18 cellular contexts compared by ENCODE assay signal in genomic region chr3:182650568-182651128, GRCh38.
"Had no signal": no experiment of that assay in that cellular context is flagged by ENCODE, and none has a peak within 500 bp of the region (broad histone marks: within the 10 kb centered on the region; RNA-seq: fewer than 3 reads in every experiment).

No MANE protein-coding gene starts in this region.

- H3K4me1 ChIP-seq: esophagus muscularis mucosa, lower lobe of right lung, prostate gland, testis, upper lobe of left lung had no signal

- H3K27ac ChIP-seq: coronary artery, esophagus muscularis mucosa, lower lobe of right lung, prostate gland, testis, upper lobe of left lung had no signal

- ATAC-seq: activated CD4-positive, CD25-positive, alpha-beta regulatory T cell treated with anti-CD3 and anti-CD28 coated beads, Interleukin-2, amount 50 U/mL, for 24 hours; activated CD8-positive, alpha-beta T cell treated with anti-CD3 and anti-CD28 coated beads, Interleukin-2, amount 10 ng/mL, durations not matched to agents 7 days and 5 days; left cardiac atrium; lower lobe of right lung; right cardiac atrium had no signal

- H3K36me3 Mint-ChIP-seq: brain, mesothelial cell of epicardium had no signal

- DNase-seq: activated CD4-positive, alpha-beta T cell treated with anti-CD3 and anti-CD28 coated beads, Interleukin-2, amount 10 ng/mL, durations not matched to agents 7 days and 5 days; activated CD8-positive, alpha-beta T cell treated with anti-CD3 and anti-CD28 coated beads, Interleukin-2, amount 10 ng/mL, durations not matched to agents 7 days and 5 days; activated naive CD4-positive, alpha-beta T cell treated with anti-CD3 and anti-CD28 coated beads for 36 hours; activated T-cell treated with anti-CD3 and anti-CD28 coated beads, Interleukin-2, amount 50 U/mL, for 24 hours; central memory CD4-positive, alpha-beta T cell; left cardiac atrium; lower lobe of right lung; right cardiac atrium; T1000; testis; upper lobe of left lung had no signal

- H3K9me3 ChIP-seq: esophagus muscularis mucosa, lower lobe of right lung, prostate gland, testis, upper lobe of left lung had no signal

- H3K27me3 ChIP-seq: esophagus muscularis mucosa, testis, upper lobe of left lung had no signal

- H3K4me1 Mint-ChIP-seq: activated CD4-positive, alpha-beta T cell treated with anti-CD3 and anti-CD28 coated beads, Interleukin-2, amount 10 ng/mL, durations not matched to agents 7 days and 5 days; brain; mesothelial cell of epicardium had no signal

- H3K4me3 Mint-ChIP-seq: activated CD4-positive, alpha-beta T cell treated with anti-CD3 and anti-CD28 coated beads, Interleukin-2, amount 10 ng/mL, durations not matched to agents 7 days and 5 days; activated CD8-positive, alpha-beta T cell treated with anti-CD3 and anti-CD28 coated beads, Interleukin-2, amount 10 ng/mL, durations not matched to agents 7 days and 5 days; activated naive CD4-positive, alpha-beta T cell treated with anti-CD3 and anti-CD28 coated beads for 36 hours; activated T-cell treated with anti-CD3 and anti-CD28 coated beads, Interleukin-2, amount 50 U/mL, for 24 hours; brain; mesothelial cell of epicardium had no signal

- H3K36me3 ChIP-seq: esophagus muscularis mucosa, lower lobe of right lung, prostate gland, upper lobe of left lung had no signal

- H3K27ac Mint-ChIP-seq: activated CD4-positive, alpha-beta T cell treated with anti-CD3 and anti-CD28 coated beads, Interleukin-2, amount 10 ng/mL, durations not matched to agents 7 days and 5 days; activated CD8-positive, alpha-beta T cell treated with anti-CD3 and anti-CD28 coated beads, Interleukin-2, amount 10 ng/mL, durations not matched to agents 7 days and 5 days; activated naive CD4-positive, alpha-beta T cell treated with anti-CD3 and anti-CD28 coated beads for 36 hours; activated T-cell treated with anti-CD3 and anti-CD28 coated beads, Interleukin-2, amount 50 U/mL, for 24 hours; activated T-helper 2 cell treated with anti-CD3 and anti-CD28 coated beads, Interferon-gamma antibody, Interleukin-2, Interleukin-4, amounts not matched to agents 10 μg/mL and 5 μg/mL and 100 μg/mL, durations not matched to agents 14 hours and 24 hours and 36 hours; brain; mesothelial cell of epicardium had no signal

- H3K9me3 Mint-ChIP-seq: activated CD4-positive, alpha-beta T cell treated with anti-CD3 and anti-CD28 coated beads, Interleukin-2, amount 10 ng/mL, durations not matched to agents 7 days and 5 days; activated naive CD4-positive, alpha-beta T cell treated with anti-CD3 and anti-CD28 coated beads for 36 hours; activated T-cell treated with anti-CD3 and anti-CD28 coated beads, Interleukin-2, amount 50 U/mL, for 24 hours; activated T-helper 2 cell treated with anti-CD3 and anti-CD28 coated beads, Interferon-gamma antibody, Interleukin-2, Interleukin-4, amounts not matched to agents 10 μg/mL and 5 μg/mL and 100 μg/mL, durations not matched to agents 14 hours and 24 hours and 36 hours had no signal

- H3K4me3 ChIP-seq: coronary artery, esophagus muscularis mucosa, lower lobe of right lung, prostate gland, testis, upper lobe of left lung had no signal
